11 cellular contexts compared by ENCODE assay signal in the genomic region with DNA sequence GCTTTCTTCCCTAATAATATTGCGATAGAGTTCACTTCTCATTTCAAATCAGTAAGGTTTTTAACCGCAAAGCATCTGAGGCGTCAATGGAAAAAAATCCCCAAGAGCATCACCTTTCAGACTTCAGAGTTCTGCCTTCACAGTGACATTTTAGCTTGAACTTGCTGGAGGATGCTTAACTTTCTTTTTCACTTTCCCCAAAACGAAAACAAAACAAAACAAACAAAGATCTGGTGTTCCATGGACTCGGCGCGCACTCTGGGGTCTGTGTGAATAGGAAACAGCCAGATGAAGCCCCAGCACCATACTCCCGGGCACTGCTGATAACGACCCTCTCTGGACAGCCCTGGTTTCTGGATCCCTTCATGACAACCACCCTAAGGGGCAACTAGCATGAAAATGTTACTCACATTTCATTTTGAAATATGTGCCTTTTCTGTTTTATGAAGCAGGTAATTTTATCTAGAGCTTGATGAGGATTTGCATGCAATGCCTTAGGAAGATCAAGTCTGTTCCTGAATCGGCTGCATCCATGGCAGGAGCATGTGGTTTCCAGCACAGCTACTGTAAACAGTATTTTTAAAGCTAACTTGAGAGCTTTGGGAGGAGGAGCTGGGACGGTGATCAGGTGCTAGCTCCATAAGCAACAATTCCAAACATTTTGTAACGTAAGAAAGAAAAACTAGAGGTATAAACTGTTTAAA.
DNase-seq lines count a peak whose midpoint lies in the region; ATAC-seq and TF ChIP-seq lines count a peak whose summit lies in the region.
"Had no signal": no experiment of that assay in that cellular context is flagged by ENCODE, and none has a peak within 500 bp of the region (broad histone marks: within the 10 kb centered on the region; RNA-seq: fewer than 3 reads in every experiment).

No MANE protein-coding gene starts in this region.

- H3K4me1 Mint-ChIP-seq in activated naive CD4-positive, alpha-beta T cell treated with anti-CD3 and anti-CD28 coated beads, Interleukin-2, amount 10 ng/mL, durations not matched to agents 7 days and 5 days = peaks cover 27% of the 10 kb centered on the region
- peaks cover 15 to 24% of the 10 kb centered on the region in 2 donors for H3K4me1 Mint-ChIP-seq in stimulated activated naive B cell treated with anti-CD40 and anti-IgM and Interleukin-4, amounts not matched to agents 10 μg/mL and 1 μg/mL and 100 μg/mL, for 72 hours

- CTCF ChIA-PET in activated naive CD4-positive, alpha-beta T cell treated with anti-CD3 and anti-CD28 coated beads, Interleukin-2, amount 10 ng/mL, durations not matched to agents 7 days and 5 days (lab: Charles Lee) = interaction anchor here (0.8 kb wide), 1 partner anchor 62 kb away, joined by 4 read pairs; no protein-coding TSS in a partner anchor

- TF ChIP-seq CTCF in OCI-LY1 (IDR thresholded peaks at IDR 0.05; ENCODE audit: low read length) = no peak

- H3K36me3 Mint-ChIP-seq in activated naive CD4-positive, alpha-beta T cell treated with anti-CD3 and anti-CD28 coated beads, Interleukin-2, amount 10 ng/mL, durations not matched to agents 7 days and 5 days = no peaks in the 10 kb centered on the region
- H3K36me3 Mint-ChIP-seq in stimulated activated naive B cell treated with anti-CD40 and anti-IgM and Interleukin-4, amounts not matched to agents 10 μg/mL and 1 μg/mL and 100 μg/mL, for 72 hours = peaks cover 2 to 16% of the 10 kb centered on the region in 2 donors

- H3K9me2 ChIP-seq in OCI-LY1 (ENCODE audit: low read depth, low read length) = no peaks in the 10 kb centered on the region

- H3K4me3 Mint-ChIP-seq in activated naive CD4-positive, alpha-beta T cell treated with anti-CD3 and anti-CD28 coated beads, Interleukin-2, amount 10 ng/mL, durations not matched to agents 7 days and 5 days = peak overlapping the region; percentile 50
- H3K4me3 Mint-ChIP-seq in stimulated activated naive B cell treated with anti-CD40 and anti-IgM and Interleukin-4, amounts not matched to agents 10 μg/mL and 1 μg/mL and 100 μg/mL, for 72 hours = peak overlapping the region; percentile 69 to 73

- H3K4me2 ChIP-seq in OCI-LY1 (ENCODE audit: low read length) = peak overlapping the region; percentile 20; the same call in 1 of the 2 replicates

- no peak overlapping the region for H3K4me3 ChIP-seq in OCI-LY1 (ENCODE audit: low read depth, low read length, poor library complexity, severe bottlenecking)

- no peaks in the 10 kb centered on the region for H3K9me3 Mint-ChIP-seq in activated naive CD4-positive, alpha-beta T cell treated with anti-CD3 and anti-CD28 coated beads, Interleukin-2, amount 10 ng/mL, durations not matched to agents 7 days and 5 days
- H3K9me3 Mint-ChIP-seq in stimulated activated naive B cell treated with anti-CD40 and anti-IgM and Interleukin-4, amounts not matched to agents 10 μg/mL and 1 μg/mL and 100 μg/mL, for 72 hours = no peaks in the 10 kb centered on the region

- H3K36me3 ChIP-seq in OCI-LY1 (ENCODE audit: insufficient read depth, low read length) = no peaks in the 10 kb centered on the region

- H4K20me1 ChIP-seq in OCI-LY1 (ENCODE audit: insufficient read depth, low read length) = no peaks in the 10 kb centered on the region

- no peaks in the 10 kb centered on the region for H3K9me3 ChIP-seq in OCI-LY1 (ENCODE audit: low read length)

- H3K27ac ChIP-seq in OCI-LY1 (ENCODE audit: low read depth, low read length, poor library complexity, severe bottlenecking) (no peak overlapping the region), epithelial cell of prostate (peak overlapping the region; percentile 41)
- H3K27ac ChIP-seq: C4-2B had no signal

- peak; percentile 24 for DNase-seq in activated naive CD4-positive, alpha-beta T cell treated with anti-CD3 and anti-CD28 coated beads, Interleukin-2, amount 10 ng/mL, durations not matched to agents 7 days and 5 days
- no peak for DNase-seq in activated naive CD4-positive, alpha-beta T cell treated with anti-CD3 and anti-CD28 coated beads, Interleukin-2, amount 50 U/mL, for 16 hours
- no peak for DNase-seq in epithelial cell of prostate (ENCODE audit: low read depth, low spot score)
- DNase-seq in stimulated activated naive B cell treated with anti-CD40 and anti-IgM and Interleukin-4, amounts not matched to agents 10 μg/mL and 1 μg/mL and 100 μg/mL, for 72 hours = no peak
- DNase-seq: NCI-H2081 treated with DMSO at 0.1 percent for 48 hours, T-helper 9 cell had no signal

- H3K27me3 ChIP-seq in OCI-LY1 (ENCODE audit: insufficient read depth, low read length) = peaks cover 4% of the 10 kb centered on the region; the same call in 1 of the 2 replicates

- H3K4me1 ChIP-seq in OCI-LY1 (ENCODE audit: insufficient read depth, low read length, severe bottlenecking) = peaks cover 16% of the 10 kb centered on the region

- peak overlapping the region; percentile 90 for H3K27ac Mint-ChIP-seq in activated naive CD4-positive, alpha-beta T cell treated with anti-CD3 and anti-CD28 coated beads, Interleukin-2, amount 10 ng/mL, durations not matched to agents 7 days and 5 days
- peak overlapping the region; percentile 84 for H3K27ac Mint-ChIP-seq in stimulated activated naive B cell treated with anti-CD40 and anti-IgM and Interleukin-4, amounts not matched to agents 10 μg/mL and 1 μg/mL and 100 μg/mL, for 72 hours

- H3F3A ChIP-seq in OCI-LY1 (ENCODE audit: insufficient read depth, low read length) = no peaks in the 10 kb centered on the region

- no peak overlapping the region for H2AFZ ChIP-seq in OCI-LY1 (ENCODE audit: low read length)

- no peaks in the 10 kb centered on the region for H3K27me3 Mint-ChIP-seq in activated naive CD4-positive, alpha-beta T cell treated with anti-CD3 and anti-CD28 coated beads, Interleukin-2, amount 10 ng/mL, durations not matched to agents 7 days and 5 days
- no peaks in the 10 kb centered on the region for H3K27me3 Mint-ChIP-seq in stimulated activated naive B cell treated with anti-CD40 and anti-IgM and Interleukin-4, amounts not matched to agents 10 μg/mL and 1 μg/mL and 100 μg/mL, for 72 hours

- no peaks in the 10 kb centered on the region for H3K79me2 ChIP-seq in OCI-LY1 (ENCODE audit: insufficient read depth, low read length)

- peak; percentile 42 to 49 for ATAC-seq in stimulated activated naive B cell treated with anti-CD40 and anti-IgM and Interleukin-4, amounts not matched to agents 10 μg/mL and 1 μg/mL and 100 μg/mL, for 72 hours (replicated peaks)
- ATAC-seq in HG02571 (IDR thresholded peaks at IDR 0.05; ENCODE audit: unreplicated experiment) (no peak), HG02938 (IDR thresholded peaks at IDR 0.05; ENCODE audit: unreplicated experiment) (no peak), GM18858 (IDR thresholded peaks at IDR 0.05; ENCODE audit: unreplicated experiment) (no peak)

- no peak overlapping the region for H3K9ac ChIP-seq in OCI-LY1 (ENCODE audit: low read length)

Comparison
In these comparisons a context has a peak if more than half of its experiments do, and no peak if none do; other contexts are left out.
1. ATAC-seq: peak in stimulated activated naive B cell treated with anti-CD40 and anti-IgM and Interleukin-4, amounts not matched to agents 10 μg/mL and 1 μg/mL and 100 μg/mL, for 72 hours (2 of 2); none in HG02571 (single experiment), HG02938 (single experiment) and GM18858 (single experiment).